In genomic region chr2:148645135-148645924, GRCh38 we compare ENCODE assay signal across 8 cellular contexts. TPM values are rescaled to one million over a fixed set of nuclear protein-coding genes. Genes with fewer than 3 reads are reported as not detected.
DNase-seq lines count a peak whose midpoint lies in the region; ATAC-seq, FAIRE-seq and TF ChIP-seq lines count a peak whose summit lies in the region.

No MANE protein-coding gene starts in this region.

- DNase-seq in AML-193 (lab: John Stamatoyannopoulos, UW) (peak; percentile 83 to 84), GM19238 (ENCODE audit: insufficient read length, low spot score) (peak; percentile 56), NCI-H510A (lab: John Stamatoyannopoulos, UW) (peak; percentile 38), chondrocyte (ENCODE audit: low spot score) (peak; percentile 98), kidney (peak; percentile 98)
- DNase-seq in activated CD4-positive, alpha-beta T cell treated with anti-CD3 and anti-CD28 coated beads for 24 hours (ENCODE audit: low read depth in 2 of 2) = peak; percentile 84 to 89
- peak; percentile 92 to 93 for DNase-seq in stimulated activated CD4-positive, alpha-beta T cell treated with anti-CD3 and anti-CD28 coated beads, Interleukin-15, amount 100 ng/mL, for 1 hour (ENCODE audit: low read depth in 1 of 2, low spot score in 1 of 2)

- peak; percentile 53 for FAIRE-seq in kidney (lab: Jason Lieb, UNC)

- H3K9me3 ChIP-seq in kidney (ENCODE audit: control insufficient read depth in 1 of 2, low read length in 2 of 2) = no peaks in the 10 kb centered on the region

- H3K27me3 Mint-ChIP-seq in chondrocyte (ENCODE audit: low read depth) = no peaks in the 10 kb centered on the region

- no peaks in the 10 kb centered on the region for H3K36me3 ChIP-seq in kidney (ENCODE audit: control insufficient read depth in 1 of 2, insufficient read depth in 2 of 2, low read length in 2 of 2)

- no peaks in the 10 kb centered on the region for H3K9me3 Mint-ChIP-seq in chondrocyte (ENCODE audit: low read depth)

- H3K4me1 ChIP-seq in kidney (ENCODE audit: control insufficient read depth in 1 of 2, insufficient read depth in 1 of 2, low read depth in 1 of 2, low read length in 2 of 2) = peaks cover 2 to 14% of the 10 kb centered on the region in 2 donors

- H3K4me1 Mint-ChIP-seq in chondrocyte (ENCODE audit: low read depth) = peaks cover 30% of the 10 kb centered on the region

- peak overlapping the region; percentile 78 for H3K4me3 Mint-ChIP-seq in chondrocyte (ENCODE audit: unreplicated experiment)

- peak overlapping the region; percentile 99 for H3K27ac Mint-ChIP-seq in chondrocyte (ENCODE audit: unreplicated experiment)

- intact Hi-C loops in kidney (cut with DNase I) = no loop called here

- peak overlapping the region; percentile 85 to 95 for H3K4me3 ChIP-seq in kidney (ENCODE audit: low read length in 2 of 2)

- TF ChIP-seq CTCF in chondrocyte (IDR thresholded peaks at IDR 0.05) = peak; percentile 55
- peak; percentile 31 for TF ChIP-seq CTCF in kidney (IDR thresholded peaks at IDR 0.05; ENCODE audit: borderline replicate concordance, extremely low read depth, insufficient read depth)

- H3K27ac ChIP-seq in kidney (ENCODE audit: low read depth in 2 of 2, low read length in 2 of 2) = peak overlapping the region; percentile 99 to 100

- ATAC-seq in HG03442 (IDR thresholded peaks at IDR 0.05; ENCODE audit: unreplicated experiment) = peak; percentile 51

- peak overlapping the region; percentile 88 to 95 for H3K9ac ChIP-seq in kidney (ENCODE audit: low read length in 2 of 2)

- H3K36me3 Mint-ChIP-seq in chondrocyte (ENCODE audit: low read depth) = no peaks in the 10 kb centered on the region

RNA-seq across cellular contexts. Expression of gene EPC2, which starts 0.8 kb away (rescaled TPM):
- total RNA-seq in chondrocyte = 23.2 to 29.3 TPM (median 23.8 TPM) in 3 replicates
- total RNA-seq in kidney = 43.9 TPM
- 7.2 TPM for polyA plus RNA-seq in kidney (ENCODE audit: insufficient read depth, low read depth, low replicate concordance)

Comparison
In these comparisons a context has a peak if more than half of its experiments do, and no peak if none do; other contexts are left out.
1. Peak in every context shown above with its lines: DNase-seq, ATAC-seq, H3K4me3 ChIP-seq and H3K27ac ChIP-seq.
2. DNase-seq: peak in every context shown above with its lines; median percentile 98 in chondrocyte; 98 in kidney; 92 in stimulated activated CD4-positive, alpha-beta T cell treated with anti-CD3 and anti-CD28 coated beads, Interleukin-15, amount 100 ng/mL, for 1 hour; 86 in activated CD4-positive, alpha-beta T cell treated with anti-CD3 and anti-CD28 coated beads for 24 hours; 84 in AML-193; 56 in GM19238; 38 in NCI-H510A.